8 cellular contexts compared by ENCODE assay signal in genomic region chr4:128061566-128062536, GRCh38.
A peak's percentile ranks its signal among the peaks of the same experiment; 100 is the strongest.
DNase-seq lines count a peak whose midpoint lies in the region; ATAC-seq lines count a peak whose summit lies in the region.

No MANE protein-coding gene starts in this region.

- peaks cover 5% of the 10 kb centered on the region for H3K36me3 Mint-ChIP-seq in central memory CD8-positive, alpha-beta T cell (ENCODE audit: insufficient read depth)

- peaks cover 17% of the 10 kb centered on the region for H3K4me1 Mint-ChIP-seq in central memory CD8-positive, alpha-beta T cell

- H3K4me3 Mint-ChIP-seq in central memory CD8-positive, alpha-beta T cell: peak overlapping the region; percentile 76

- H3K27ac Mint-ChIP-seq in central memory CD8-positive, alpha-beta T cell (ENCODE audit: low read depth): peak overlapping the region; percentile 68

- no peaks in the 10 kb centered on the region for H3K9me3 Mint-ChIP-seq in central memory CD8-positive, alpha-beta T cell

- H3K27me3 Mint-ChIP-seq in central memory CD8-positive, alpha-beta T cell: no peaks in the 10 kb centered on the region

- DNase-seq in 8988T: peak; percentile 22
- DNase-seq in NCI-H2081 treated with DMSO at 0.1 percent for 48 hours (lab: John Stamatoyannopoulos, UW): peak; percentile 59
- peak; percentile 36 for DNase-seq in central memory CD8-positive, alpha-beta T cell (ENCODE audit: low spot score in 2 of 2)
- peak; percentile 38 for DNase-seq in kidney glomerular epithelial cell (lab: John Stamatoyannopoulos, UW)
- peak; percentile 78 for DNase-seq in stimulated activated CD4-positive, alpha-beta T cell treated with anti-CD3 and anti-CD28 coated beads, Interleukin-15, amount 100 ng/mL, for 24 hours

- peak; percentile 2 for ATAC-seq in GM18508 (IDR thresholded peaks at IDR 0.05; ENCODE audit: insufficient read depth, unreplicated experiment)
- ATAC-seq in HG02973 (IDR thresholded peaks at IDR 0.05; ENCODE audit: unreplicated experiment): peak; percentile 37
- ATAC-seq in activated CD4-positive, CD25-positive, alpha-beta regulatory T cell treated with anti-CD3 and anti-CD28 coated beads, Interleukin-2, amount 50 U/mL, for 24 hours: peak; percentile 33 to 47
- ATAC-seq in central memory CD8-positive, alpha-beta T cell (replicated peaks; ENCODE audit: extremely low read depth, poor library complexity, severe bottlenecking): peak; percentile 49

Comparison
In these comparisons a context has a peak if more than half of its experiments do, and no peak if none do; other contexts are left out.
1. Peak in every context shown above with its lines: DNase-seq and ATAC-seq.
2. DNase-seq: peak in every context shown above with its lines; median percentile 78 in stimulated activated CD4-positive, alpha-beta T cell treated with anti-CD3 and anti-CD28 coated beads, Interleukin-15, amount 100 ng/mL, for 24 hours; 59 in NCI-H2081 treated with DMSO at 0.1 percent for 48 hours; 38 in kidney glomerular epithelial cell; 36 in central memory CD8-positive, alpha-beta T cell; 22 in 8988T.